ENCODE assay signal across 18 cellular contexts in genomic region chr2:172215172-172215935, GRCh38.
DNase-seq lines count a peak whose midpoint lies in the region; ATAC-seq and TF ChIP-seq lines count a peak whose summit lies in the region.
"Had no signal": no experiment of that assay in that cellular context is flagged by ENCODE, and none has a peak within 500 bp of the region (broad histone marks: within the 10 kb centered on the region; RNA-seq: fewer than 3 reads in every experiment).

No MANE protein-coding gene starts in this region.

- intact Hi-C loops in esophagus squamous epithelium (cut with DNase I), result no loop called here

- H3K27ac ChIP-seq in esophagus squamous epithelium (peak overlapping the region; percentile 45 to 78 (median 72)), GM23248 (no peak overlapping the region)
- H3K27ac ChIP-seq: coronary artery, WERI-Rb-1 had no signal

- DNase-seq in GM03348 (ENCODE audit: low spot score) (peak; percentile 11), amniotic epithelial cell (ENCODE audit: low read depth) (peak; percentile 65), esophagus squamous epithelium (lab: John Stamatoyannopoulos, UW) (no peak), occipital lobe (lab: John Stamatoyannopoulos, UW) (peak; percentile 45), hepatic stellate cell (ENCODE audit: low spot score) (no peak), GM23248 (no peak), HUDEP-2 (lab: John Stamatoyannopoulos, UW; ENCODE audit: unreplicated experiment in 76 of 76) (no peak)
- DNase-seq: activated CD8-positive, alpha-beta T cell treated with anti-CD3 and anti-CD28 coated beads, Interleukin-2, amount 10 ng/mL, durations not matched to agents 7 days and 5 days; amniotic stem cell; CD8-positive, alpha-beta memory T cell; mesenchymal stem cell; NCI-H1694 treated with DMSO at 0.1 percent for 48 hours; NCI-H446; nephron progenitor cell; Right ventricle myocardium superior; WERI-Rb-1 had no signal

- no peaks in the 10 kb centered on the region for H3K27me3 ChIP-seq in esophagus squamous epithelium
- no peaks in the 10 kb centered on the region for H3K27me3 ChIP-seq in GM23248 (replicated peaks; ENCODE audit: insufficient read depth)

- H3K4me1 ChIP-seq in esophagus squamous epithelium, result peaks cover 2 to 41% (median 4%) of the 10 kb centered on the region in 3 donors
- no peaks in the 10 kb centered on the region for H3K4me1 ChIP-seq in GM23248 (ENCODE audit: insufficient read depth)

- H3K36me3 ChIP-seq in esophagus squamous epithelium, result no peaks in the 10 kb centered on the region
- H3K36me3 ChIP-seq in GM23248 (ENCODE audit: low read depth), result no peaks in the 10 kb centered on the region
- H3K36me3 ChIP-seq: WERI-Rb-1 had no signal

- H3K9me2 ChIP-seq in GM23248 (ENCODE audit: insufficient read depth), result no peaks in the 10 kb centered on the region

- no peak overlapping the region for H3K9ac ChIP-seq in GM23248

- H4K20me1 ChIP-seq in GM23248 (ENCODE audit: insufficient read depth), result no peaks in the 10 kb centered on the region

- H3K79me2 ChIP-seq in GM23248 (ENCODE audit: insufficient read depth), result no peaks in the 10 kb centered on the region

- no peak for TF ChIP-seq CTCF in esophagus squamous epithelium (IDR thresholded peaks at IDR 0.05)

- no peak for ATAC-seq in GM18511 (IDR thresholded peaks at IDR 0.05; ENCODE audit: unreplicated experiment)
- ATAC-seq: activated CD8-positive, alpha-beta T cell treated with anti-CD3 and anti-CD28 coated beads, Interleukin-2, amount 10 ng/mL, durations not matched to agents 7 days and 5 days had no signal

- no peak overlapping the region for H3K4me2 ChIP-seq in GM23248 (ENCODE audit: unreplicated experiment)

- WGBS in esophagus squamous epithelium, 2 donors, result 56 to 71% methylated on average over 13 to 15 of the region's 15 CpGs
- WGBS in GM23248 (ENCODE audit: low coverage in 1 of 2, low lambda C conversion rate in 2 of 2, missing lambda C conversion rate in 2 of 2), 2 experiments, result 80 to 86% methylated on average over 14 to 15 of the region's 15 CpGs

- TF ChIP-seq POLR2A in esophagus squamous epithelium (IDR thresholded peaks at IDR 0.05), result no peak

- in situ Hi-C loops in GM23248 (cut with MboI), result no loop called here

- H3K9me3 ChIP-seq in esophagus squamous epithelium (no peaks in the 10 kb centered on the region), GM23248 (ENCODE audit: low read depth) (no peaks in the 10 kb centered on the region)

- no peak overlapping the region for H3K4me3 ChIP-seq in esophagus squamous epithelium
- H3K4me3 ChIP-seq in GM23248, result no peak overlapping the region
- H3K4me3 ChIP-seq: coronary artery had no signal

- H2AFZ ChIP-seq in GM23248, result no peak overlapping the region

- peaks cover 3% of the 10 kb centered on the region; the same call in 1 of the 2 replicates for H3F3A ChIP-seq in GM23248 (ENCODE audit: insufficient read depth)

Comparison
In these comparisons a context has a peak if more than half of its experiments do, and no peak if none do; other contexts are left out.
1. DNase-seq: peak in GM03348 (single experiment), amniotic epithelial cell (single experiment) and occipital lobe (single experiment); none in esophagus squamous epithelium (single experiment), hepatic stellate cell (single experiment), GM23248 (single experiment) and HUDEP-2 (0 of 76).